ENCODE assay signal across 8 cellular contexts in genomic region chr15:38868326-38869114, GRCh38.
DNase-seq lines count a peak whose midpoint lies in the region; ATAC-seq, FAIRE-seq and TF ChIP-seq lines count a peak whose summit lies in the region.

No MANE protein-coding gene starts in this region.

- H3K36me3 Mint-ChIP-seq in nephron progenitor cell (ENCODE audit: low read depth): no peaks in the 10 kb centered on the region

- H3K4me1 Mint-ChIP-seq in nephron progenitor cell: peaks cover 9% of the 10 kb centered on the region

- peaks cover 24% of the 10 kb centered on the region for H3K9me3 Mint-ChIP-seq in nephron progenitor cell

- H3K27ac Mint-ChIP-seq in nephron progenitor cell: no peak overlapping the region

- FAIRE-seq in RCC 7860 (lab: Jason Lieb, UNC): peak; percentile 83

- H3K27me3 Mint-ChIP-seq in nephron progenitor cell (ENCODE audit: low read depth, poor library complexity): peaks cover 12% of the 10 kb centered on the region

- no peak for ATAC-seq in GM18909 (IDR thresholded peaks at IDR 0.05; ENCODE audit: poor library complexity, unreplicated experiment)
- ATAC-seq in GM21529 (IDR thresholded peaks at IDR 0.05; ENCODE audit: unreplicated experiment): no peak

- H3K4me3 Mint-ChIP-seq in nephron progenitor cell: no peak overlapping the region

- TF ChIP-seq CTCF in fibroblast of pulmonary artery (IDR thresholded peaks at IDR 0.05; ENCODE audit: low read length, missing control alignments): no peak
- TF ChIP-seq CTCF in nephron progenitor cell (IDR thresholded peaks at IDR 0.05): no peak

- no peak overlapping the region for H3K4me3 ChIP-seq in fibroblast of pulmonary artery (replicated peaks; ENCODE audit: low read depth, low read length)

- DNase-seq in DMS53 treated with DMSO at 0.1 percent for 48 hours (lab: John Stamatoyannopoulos, UW; ENCODE audit: unreplicated experiment): peak; percentile 67
- peak; percentile 88 for DNase-seq in RCC 7860 (ENCODE audit: low spot score)
- peak; percentile 90 for DNase-seq in fibroblast of pulmonary artery (ENCODE audit: low read depth)
- DNase-seq in pulmonary artery endothelial cell (ENCODE audit: low read depth, low spot score): peak; percentile 58
- no peak for DNase-seq in COLO668 (lab: John Stamatoyannopoulos, UW; ENCODE audit: unreplicated experiment)
- DNase-seq in nephron progenitor cell: no peak

Comparison
In these comparisons a context has a peak if more than half of its experiments do, and no peak if none do; other contexts are left out.
1. DNase-seq: peak in DMS53 treated with DMSO at 0.1 percent for 48 hours (single experiment), RCC 7860 (single experiment), fibroblast of pulmonary artery (single experiment) and pulmonary artery endothelial cell (single experiment); none in COLO668 (single experiment) and nephron progenitor cell (single experiment).